14 cellular contexts compared by ENCODE assay signal in the genomic region with DNA sequence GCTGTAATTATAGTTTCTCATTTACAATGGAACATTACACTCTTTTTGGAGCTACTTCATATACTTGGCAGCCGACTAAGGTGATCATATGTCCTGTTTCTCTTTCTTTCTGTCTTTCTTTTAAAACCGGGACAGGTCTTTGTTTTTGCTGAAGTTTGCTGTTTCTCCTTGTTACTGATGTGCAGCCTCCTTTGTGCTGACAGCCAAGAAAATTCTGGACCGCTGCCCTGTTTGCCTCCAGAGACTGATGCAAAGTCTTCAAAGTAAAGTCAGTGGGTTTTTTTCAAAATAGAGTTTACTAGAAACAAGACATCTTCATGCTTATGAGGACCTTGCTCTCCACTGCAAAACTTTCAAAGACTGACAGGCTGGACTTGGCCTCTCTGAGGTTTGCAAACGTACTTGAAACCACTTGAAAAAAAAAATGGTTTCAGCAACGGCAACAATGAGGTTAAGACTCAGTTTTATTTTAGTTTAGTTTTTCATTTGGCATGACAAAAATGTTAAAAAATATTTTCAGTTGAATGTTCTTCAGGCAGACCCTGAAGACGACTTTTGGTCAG.
A peak's percentile ranks its signal among the peaks of the same experiment; 100 is the strongest.
DNase-seq lines count a peak whose midpoint lies in the region; ATAC-seq and TF ChIP-seq lines count a peak whose summit lies in the region.
"Had no signal": no experiment of that assay in that cellular context is flagged by ENCODE, and none has a peak within 500 bp of the region (broad histone marks: within the 10 kb centered on the region; RNA-seq: fewer than 3 reads in every experiment).

No MANE protein-coding gene starts in this region.

- H3K27ac Mint-ChIP-seq in osteocyte (ENCODE audit: unreplicated experiment): peak overlapping the region; percentile 67
- no peak overlapping the region for H3K27ac Mint-ChIP-seq in activated CD4-positive, alpha-beta memory T cell treated with anti-CD3 and anti-CD28 coated beads for 36 hours
- H3K27ac Mint-ChIP-seq: activated naive CD8-positive, alpha-beta T cell treated with anti-CD3 and anti-CD28 coated beads, Interleukin-2, amount 10 ng/mL, durations not matched to agents 7 days and 5 days; natural killer cell; stimulated activated naive CD8-positive, alpha-beta T cell treated with anti-CD3 and anti-CD28 coated beads, Interleukin-15, Interleukin-2, amounts not matched to agents 100 ng/mL and 50 ng/mL, for 24 hours had no signal

- H3K36me3 Mint-ChIP-seq in osteocyte (ENCODE audit: unreplicated experiment): no peaks in the 10 kb centered on the region
- H3K36me3 Mint-ChIP-seq in activated CD4-positive, alpha-beta memory T cell treated with anti-CD3 and anti-CD28 coated beads for 36 hours: no peaks in the 10 kb centered on the region
- H3K36me3 Mint-ChIP-seq: activated naive CD8-positive, alpha-beta T cell treated with anti-CD3 and anti-CD28 coated beads, Interleukin-2, amount 10 ng/mL, durations not matched to agents 7 days and 5 days; natural killer cell had no signal

- CTCF ChIA-PET in activated CD4-positive, alpha-beta memory T cell treated with anti-CD3 and anti-CD28 coated beads for 36 hours (lab: Charles Lee): no interaction called here

- intact Hi-C loops in activated CD4-positive, alpha-beta memory T cell treated with anti-CD3 and anti-CD28 coated beads for 36 hours (cut with micrococcal nuclease): no loop called here

- ATAC-seq in HG02840 (IDR thresholded peaks at IDR 0.05; ENCODE audit: low FRiP score, unreplicated experiment): no peak
- ATAC-seq: natural killer cell had no signal

- no peaks in the 10 kb centered on the region for H3K27me3 Mint-ChIP-seq in osteocyte (ENCODE audit: unreplicated experiment)
- no peaks in the 10 kb centered on the region for H3K27me3 Mint-ChIP-seq in activated CD4-positive, alpha-beta memory T cell treated with anti-CD3 and anti-CD28 coated beads for 36 hours
- H3K27me3 Mint-ChIP-seq: activated naive CD8-positive, alpha-beta T cell treated with anti-CD3 and anti-CD28 coated beads, Interleukin-2, amount 10 ng/mL, durations not matched to agents 7 days and 5 days had no signal

- TF ChIP-seq CTCF in osteocyte (IDR thresholded peaks at IDR 0.05): no peak

- H3K9me3 Mint-ChIP-seq in osteocyte (ENCODE audit: unreplicated experiment): no peaks in the 10 kb centered on the region
- no peaks in the 10 kb centered on the region for H3K9me3 Mint-ChIP-seq in activated CD4-positive, alpha-beta memory T cell treated with anti-CD3 and anti-CD28 coated beads for 36 hours
- H3K9me3 Mint-ChIP-seq: activated naive CD8-positive, alpha-beta T cell treated with anti-CD3 and anti-CD28 coated beads, Interleukin-2, amount 10 ng/mL, durations not matched to agents 7 days and 5 days; stimulated activated naive CD8-positive, alpha-beta T cell treated with anti-CD3 and anti-CD28 coated beads, Interleukin-15, Interleukin-2, amounts not matched to agents 100 ng/mL and 50 ng/mL, for 24 hours had no signal

- DNase-seq in Ammon's horn (ENCODE audit: low spot score): peak; percentile 47
- DNase-seq in NCI-H2196 treated with DMSO at 0.1 percent for 48 hours (lab: John Stamatoyannopoulos, UW; ENCODE audit: unreplicated experiment): peak; percentile 3
- DNase-seq in globus pallidus (ENCODE audit: low spot score): peak; percentile 57
- DNase-seq in osteocyte (ENCODE audit: extremely low spot score, unreplicated experiment): no peak
- DNase-seq in activated CD4-positive, alpha-beta memory T cell treated with anti-CD3 and anti-CD28 coated beads for 36 hours: no peak
- DNase-seq in activated CD4-positive, alpha-beta T cell treated with anti-CD3 and anti-CD28 coated beads, Interleukin-2, amount 50 U/mL, for 1 hour: no peak
- no peak for DNase-seq in NCI-H524 treated with DMSO at 0.1 percent for 48 hours (lab: John Stamatoyannopoulos, UW)
- DNase-seq: activated CD4-positive, alpha-beta T cell treated with anti-CD3 and anti-CD28 coated beads for 1 hour; activated naive CD8-positive, alpha-beta T cell treated with anti-CD3 and anti-CD28 coated beads, Interleukin-2, amount 10 ng/mL, durations not matched to agents 7 days and 5 days; activated T-cell treated with anti-CD3 and anti-CD28 coated beads for 4 hours; natural killer cell; T-helper 2 cell had no signal

- POLR2A ChIA-PET in activated CD4-positive, alpha-beta memory T cell treated with anti-CD3 and anti-CD28 coated beads for 36 hours (lab: Charles Lee): no interaction called here

- H3K4me3 Mint-ChIP-seq in osteocyte (ENCODE audit: unreplicated experiment): no peak overlapping the region
- H3K4me3 Mint-ChIP-seq in activated CD4-positive, alpha-beta memory T cell treated with anti-CD3 and anti-CD28 coated beads for 36 hours: no peak overlapping the region
- H3K4me3 Mint-ChIP-seq: activated naive CD8-positive, alpha-beta T cell treated with anti-CD3 and anti-CD28 coated beads, Interleukin-2, amount 10 ng/mL, durations not matched to agents 7 days and 5 days; natural killer cell; stimulated activated naive CD8-positive, alpha-beta T cell treated with anti-CD3 and anti-CD28 coated beads, Interleukin-15, Interleukin-2, amounts not matched to agents 100 ng/mL and 50 ng/mL, for 24 hours had no signal

- peaks cover 28% of the 10 kb centered on the region for H3K4me1 Mint-ChIP-seq in osteocyte (ENCODE audit: unreplicated experiment)
- no peaks in the 10 kb centered on the region for H3K4me1 Mint-ChIP-seq in activated CD4-positive, alpha-beta memory T cell treated with anti-CD3 and anti-CD28 coated beads for 36 hours (ENCODE audit: low read depth)
- H3K4me1 Mint-ChIP-seq: activated naive CD8-positive, alpha-beta T cell treated with anti-CD3 and anti-CD28 coated beads, Interleukin-2, amount 10 ng/mL, durations not matched to agents 7 days and 5 days; natural killer cell had no signal

Comparison
In these comparisons a context has a peak if more than half of its experiments do, and no peak if none do; other contexts are left out.
1. DNase-seq: peak in Ammon's horn (single experiment), NCI-H2196 treated with DMSO at 0.1 percent for 48 hours (single experiment) and globus pallidus (single experiment); none in osteocyte (single experiment), activated CD4-positive, alpha-beta memory T cell treated with anti-CD3 and anti-CD28 coated beads for 36 hours (single experiment), activated CD4-positive, alpha-beta T cell treated with anti-CD3 and anti-CD28 coated beads, Interleukin-2, amount 50 U/mL, for 1 hour (single experiment) and NCI-H524 treated with DMSO at 0.1 percent for 48 hours (single experiment).